Comparison of ENCODE assay signal across 8 cellular contexts in the genomic region with DNA sequence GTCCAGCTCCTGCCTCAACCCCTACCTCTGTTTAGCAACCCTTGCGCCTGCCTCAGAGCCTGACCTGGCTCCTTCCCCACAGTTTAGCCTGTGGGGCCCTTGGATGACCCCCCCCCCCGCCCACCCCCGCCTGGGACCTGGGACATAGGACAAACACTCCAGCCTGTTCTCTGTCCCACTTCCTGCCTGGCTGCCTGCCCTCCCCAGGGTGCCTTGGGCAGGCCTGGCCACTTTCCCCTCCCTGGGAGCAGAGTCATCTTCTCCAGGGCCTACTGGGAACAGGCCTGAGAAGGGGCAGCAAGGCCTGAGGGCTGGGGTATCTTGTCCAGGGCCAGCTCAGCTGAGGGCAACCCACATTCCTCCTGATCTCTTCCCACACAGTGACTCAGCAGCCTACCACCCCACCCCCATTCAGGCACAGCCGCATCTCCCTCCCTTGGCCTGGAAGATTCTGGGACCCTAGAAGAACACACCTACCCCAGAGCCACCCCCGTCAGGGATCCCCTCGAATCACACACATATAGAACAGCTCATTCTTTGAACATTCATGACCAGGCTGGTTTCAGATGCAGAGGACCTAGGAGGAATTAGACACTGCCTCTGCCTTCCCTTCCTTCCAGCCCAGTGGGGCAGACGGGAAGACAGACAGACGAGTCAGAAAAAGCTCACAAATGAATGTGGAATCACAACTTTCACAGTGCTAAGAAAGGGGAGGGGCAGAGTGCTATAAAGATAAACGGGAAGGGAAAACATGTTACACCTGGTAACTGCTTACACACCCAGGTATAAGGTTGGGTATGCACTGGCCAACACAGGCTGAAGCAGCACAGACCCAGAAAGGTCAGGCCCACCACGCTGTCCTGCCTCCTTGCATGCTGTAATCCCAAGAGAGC. TPM values are rescaled to one million over a fixed set of nuclear protein-coding genes. Genes with fewer than 3 reads are reported as not detected.
DNase-seq lines count a peak whose midpoint lies in the region; ATAC-seq, FAIRE-seq and TF ChIP-seq lines count a peak whose summit lies in the region.

No MANE protein-coding gene starts in this region.

- peak; percentile 53 for FAIRE-seq in keratinocyte (lab: Jason Lieb, UNC)

- H3K4me2 ChIP-seq in keratinocyte (ENCODE audit: control insufficient read depth, extremely low read depth, insufficient read depth, low read depth, low read length), result peak overlapping the region; percentile 79

- dilution Hi-C loops in keratinocyte (cut with MboI; ENCODE audit: extremely low pct_ligation_motif_present, low sequenced_read_pairs), result no loop called here

- H3K4me1 ChIP-seq in keratinocyte (ENCODE audit: control insufficient read depth, extremely low read depth, insufficient read depth, low read length) (peaks cover 61% of the 10 kb centered on the region), thyroid gland (peaks cover 43 to 62% of the 10 kb centered on the region in 2 donors)

- H3K27ac Mint-ChIP-seq in activated T-cell treated with anti-CD3 and anti-CD28 coated beads, Interleukin-2, amount 50 U/mL, for 72 hours, result peak overlapping the region; percentile 16

- peak overlapping the region; percentile 6 for H2AFZ ChIP-seq in keratinocyte (ENCODE audit: control insufficient read depth, low read length)

- TF ChIP-seq CTCF in astrocyte of the spinal cord (IDR thresholded peaks at IDR 0.05; ENCODE audit: low read depth, low read length) (no peak), keratinocyte (optimal IDR thresholded peaks at IDR 0.05 in 1 of 3, IDR thresholded peaks at IDR 0.05 in 1 of 3, conservative IDR thresholded peaks at IDR 0.05 in 1 of 3; ENCODE audit: extremely low read depth in 1 of 3, insufficient read depth in 2 of 3, low read length in 3 of 3) (no peak), thyroid gland (IDR thresholded peaks at IDR 0.05) (no peak)

- H3K36me3 ChIP-seq in keratinocyte (ENCODE audit: control insufficient read depth in 2 of 2, extremely low read depth in 1 of 2, insufficient read depth in 2 of 2, low read length in 2 of 2), result peaks cover 12 to 21% of the 10 kb centered on the region in 2 experiments
- H3K36me3 ChIP-seq in thyroid gland, result peaks cover 24 to 32% of the 10 kb centered on the region in 2 donors

- no peak for ATAC-seq in activated T-cell treated with anti-CD3 and anti-CD28 coated beads, Interleukin-2, amount 50 U/mL, for 72 hours (replicated peaks in 1 of 2)

- no peaks in the 10 kb centered on the region for H3K27me3 Mint-ChIP-seq in activated T-cell treated with anti-CD3 and anti-CD28 coated beads, Interleukin-2, amount 50 U/mL, for 72 hours (ENCODE audit: low read depth)

- DNase-seq in activated T-cell treated with anti-CD3 and anti-CD28 coated beads, Interleukin-2, amount 50 U/mL, for 72 hours, result no peak
- DNase-seq in activated T-cell treated with anti-CD3 and anti-CD28 coated beads, Interleukin-2, amount 50 U/mL, for 1 hour, result no peak
- peak; percentile 75 for DNase-seq in astrocyte of the spinal cord (ENCODE audit: low read depth, low spot score)
- DNase-seq in keratinocyte (ENCODE audit: low read depth, low spot score), result peak; percentile 87
- DNase-seq in thyroid gland, result peak; percentile 91
- DNase-seq in activated effector memory CD4-positive, alpha-beta T cell treated with anti-CD3 and anti-CD28 coated beads, Interleukin-2, amount 50 U/mL, for 16 hours, result no peak
- no peak for DNase-seq in activated T-cell treated with anti-CD3 and anti-CD28 coated beads, Interleukin-2, amount 50 U/mL, for 48 hours
- no peak for DNase-seq in NCI-H446 (lab: John Stamatoyannopoulos, UW)

- H3K4me3 ChIP-seq in astrocyte of the spinal cord (ENCODE audit: low read depth, low read length) (no peak overlapping the region), keratinocyte (ENCODE audit: control insufficient read depth in 2 of 3, extremely low read depth in 1 of 3, insufficient read depth in 2 of 3, low read depth in 1 of 3, low read length in 3 of 3) (peak overlapping the region in 1 of 3 experiments; percentile 46), thyroid gland (replicated peaks in 1 of 3) (no peak overlapping the region)

- no peaks in the 10 kb centered on the region for H3K9me3 Mint-ChIP-seq in activated T-cell treated with anti-CD3 and anti-CD28 coated beads, Interleukin-2, amount 50 U/mL, for 72 hours

- H3K4me1 Mint-ChIP-seq in activated T-cell treated with anti-CD3 and anti-CD28 coated beads, Interleukin-2, amount 50 U/mL, for 72 hours (ENCODE audit: low read depth), result peaks cover 48% of the 10 kb centered on the region

- intact Hi-C loops in thyroid gland (cut with DNase I), result no loop called here

- WGBS in thyroid gland, 2 donors, result 42% methylated on average over 8 to 10 of the region's 10 CpGs

- peaks cover 11 to 15% of the 10 kb centered on the region in 2 donors for H3K36me3 Mint-ChIP-seq in activated T-cell treated with anti-CD3 and anti-CD28 coated beads, Interleukin-2, amount 50 U/mL, for 72 hours (ENCODE audit: insufficient read depth in 2 of 2)

- no peaks in the 10 kb centered on the region for H4K20me1 ChIP-seq in keratinocyte (ENCODE audit: control insufficient read depth, extremely low read depth, insufficient read depth, low read length)

- H3K27me3 ChIP-seq in keratinocyte (ENCODE audit: control insufficient read depth, extremely low read depth, insufficient read depth, low read length), result no peaks in the 10 kb centered on the region
- no peaks in the 10 kb centered on the region for H3K27me3 ChIP-seq in thyroid gland

- in situ Hi-C loops in astrocyte of the spinal cord (cut with HindIII; ENCODE audit: low sequenced_read_pairs), result no loop called here

- H3K4me3 Mint-ChIP-seq in activated T-cell treated with anti-CD3 and anti-CD28 coated beads, Interleukin-2, amount 50 U/mL, for 72 hours, result no peak overlapping the region

- peaks cover 2% of the 10 kb centered on the region for H3K9me1 ChIP-seq in keratinocyte (ENCODE audit: control insufficient read depth, extremely low read depth, insufficient read depth, low read length)

- H3K9ac ChIP-seq in keratinocyte (ENCODE audit: control insufficient read depth, extremely low read depth, insufficient read depth, low read length), result peak overlapping the region; percentile 68

- H3K9me3 ChIP-seq in keratinocyte (ENCODE audit: control insufficient read depth, low read depth, low read length) (no peaks in the 10 kb centered on the region), thyroid gland (no peaks in the 10 kb centered on the region)

- H3K27ac ChIP-seq in keratinocyte (ENCODE audit: control insufficient read depth, insufficient read depth, low read length) (peak overlapping the region; percentile 91), thyroid gland (peak overlapping the region; percentile 73 to 91 (median 90))

- no peak for TF ChIP-seq POLR2A in thyroid gland (IDR thresholded peaks at IDR 0.05)

- peaks cover 22% of the 10 kb centered on the region for H3K79me2 ChIP-seq in keratinocyte (ENCODE audit: control insufficient read depth, insufficient read depth, low read length)

RNA-seq across cellular contexts. Expression of a gene that starts 6.0 kb away (rescaled TPM):
- 100 to 1,000 TPM; 106 to 114 TPM for total RNA-seq in activated T-cell treated with anti-CD3 and anti-CD28 coated beads, Interleukin-2, amount 50 U/mL, for 72 hours
- polyA plus RNA-seq in keratinocyte, result 21.6 to 29.6 TPM (median 29.4 TPM) in 3 replicates
- 17.7 TPM for polyA plus RNA-seq in keratinocyte (2011; ENCODE audit: low read depth)
- polyA plus RNA-seq in keratinocyte (2011; cell fraction: cytosol; rRNA removed), result 10.3 and 15.2 TPM in 2 replicates
- 91.1 and 111 TPM in 2 replicates for polyA plus RNA-seq in keratinocyte (2011; cell fraction: nucleus; rRNA removed)
- polyA plus RNA-seq in keratinocyte (2012; ENCODE audit: low replicate concordance), result 14.5 and 36.2 TPM in 2 replicates
- polyA minus RNA-seq in keratinocyte, result 17.5 to 52.8 TPM (median 35.1 TPM) in 3 replicates
- 41.4 TPM for polyA minus RNA-seq in keratinocyte (2011; cell fraction: cytosol; rRNA and poly(A)+ RNA removed)
- 25.7 and 33.4 TPM in 2 replicates for polyA minus RNA-seq in keratinocyte (2011; cell fraction: nucleus; rRNA and poly(A)+ RNA removed)
- total RNA-seq in thyroid gland, result 10 to 100 TPM; 17.9 to 26.4 (median 24.3) TPM

RNA-seq across cellular contexts. Expression of a gene that starts 7.5 kb away (rescaled TPM):
- total RNA-seq in activated T-cell treated with anti-CD3 and anti-CD28 coated beads, Interleukin-2, amount 50 U/mL, for 72 hours, result 1 to 10 TPM; 7.6 to 7.9 TPM
- polyA plus RNA-seq in keratinocyte, result 0.51 to 0.68 TPM (median 0.62 TPM) in 3 replicates
- polyA plus RNA-seq in keratinocyte (2011; ENCODE audit: low read depth), result 0.56 TPM
- 0.27 and 0.41 TPM in 2 replicates for polyA plus RNA-seq in keratinocyte (2011; cell fraction: cytosol; rRNA removed)
- 2.4 and 3.5 TPM in 2 replicates for polyA plus RNA-seq in keratinocyte (2011; cell fraction: nucleus; rRNA removed)
- polyA plus RNA-seq in keratinocyte (2012; ENCODE audit: low replicate concordance), result 0.42 and 0.62 TPM in 2 replicates
- 0.43 to 0.99 TPM (median 0.51 TPM) in 3 replicates for polyA minus RNA-seq in keratinocyte
- not detected for polyA minus RNA-seq in keratinocyte (2011; cell fraction: cytosol; rRNA and poly(A)+ RNA removed)
- 0.78 and 2.1 TPM in 2 replicates for polyA minus RNA-seq in keratinocyte (2011; cell fraction: nucleus; rRNA and poly(A)+ RNA removed)
- 1 to 10 TPM in 2 of 4 donors, under 1 TPM in 2; 0.56 to 3.0 (median 1.1) TPM for total RNA-seq in thyroid gland

RNA-seq across cellular contexts. Expression of a gene that starts 14.3 kb away (rescaled TPM):
- 10 to 100 TPM; 29.8 to 31.0 TPM for total RNA-seq in activated T-cell treated with anti-CD3 and anti-CD28 coated beads, Interleukin-2, amount 50 U/mL, for 72 hours
- 44.9 to 47.6 TPM (median 46.3 TPM) in 3 replicates for polyA plus RNA-seq in keratinocyte
- polyA plus RNA-seq in keratinocyte (2011; ENCODE audit: low read depth), result 28.4 TPM
- polyA plus RNA-seq in keratinocyte (2011; cell fraction: cytosol; rRNA removed), result 32.4 and 50.2 TPM in 2 replicates
- 41.7 and 44.5 TPM in 2 replicates for polyA plus RNA-seq in keratinocyte (2011; cell fraction: nucleus; rRNA removed)
- polyA plus RNA-seq in keratinocyte (2012; ENCODE audit: low replicate concordance), result 39.1 and 45.1 TPM in 2 replicates
- 29.7 to 39.9 TPM (median 32.6 TPM) in 3 replicates for polyA minus RNA-seq in keratinocyte
- 27.6 TPM for polyA minus RNA-seq in keratinocyte (2011; cell fraction: cytosol; rRNA and poly(A)+ RNA removed)
- polyA minus RNA-seq in keratinocyte (2011; cell fraction: nucleus; rRNA and poly(A)+ RNA removed), result 12.6 and 15.7 TPM in 2 replicates
- 10 to 100 TPM; 53.2 to 69.0 (median 58.3) TPM for total RNA-seq in thyroid gland

RNA-seq across cellular contexts. Expression of a gene that starts 38.1 kb away (rescaled TPM):
- total RNA-seq in activated T-cell treated with anti-CD3 and anti-CD28 coated beads, Interleukin-2, amount 50 U/mL, for 72 hours, result 10 to 100 TPM; 30.4 to 46.9 TPM
- polyA plus RNA-seq in keratinocyte, result 0.80 to 4.3 TPM (median 1.3 TPM) in 3 replicates
- polyA plus RNA-seq in keratinocyte (2011; ENCODE audit: low read depth), result 0.94 TPM
- 0.68 and 1.3 TPM in 2 replicates for polyA plus RNA-seq in keratinocyte (2011; cell fraction: cytosol; rRNA removed)
- polyA plus RNA-seq in keratinocyte (2011; cell fraction: nucleus; rRNA removed), result 7.1 and 9.7 TPM in 2 replicates
- polyA plus RNA-seq in keratinocyte (2012; ENCODE audit: low replicate concordance), result 0.60 and 4.4 TPM in 2 replicates
- 1.4 to 4.9 TPM (median 2.5 TPM) in 3 replicates for polyA minus RNA-seq in keratinocyte
- polyA minus RNA-seq in keratinocyte (2011; cell fraction: cytosol; rRNA and poly(A)+ RNA removed), result 7.7 TPM
- 2.5 and 2.6 TPM in 2 replicates for polyA minus RNA-seq in keratinocyte (2011; cell fraction: nucleus; rRNA and poly(A)+ RNA removed)
- total RNA-seq in thyroid gland, result 10 to 100 TPM in 2 of 4 donors, 1 to 10 TPM in 2; 8.2 to 11.7 (median 9.5) TPM

RNA-seq across cellular contexts. Expression of a gene that starts 42.3 kb away (rescaled TPM):
- 1 to 10 TPM; 3.0 to 3.1 TPM for total RNA-seq in activated T-cell treated with anti-CD3 and anti-CD28 coated beads, Interleukin-2, amount 50 U/mL, for 72 hours
- 21.0 to 38.7 TPM (median 23.4 TPM) in 3 replicates for polyA plus RNA-seq in keratinocyte
- polyA plus RNA-seq in keratinocyte (2011; ENCODE audit: low read depth), result 7.2 TPM
- 10.4 and 26.3 TPM in 2 replicates for polyA plus RNA-seq in keratinocyte (2011; cell fraction: cytosol; rRNA removed)
- 37.7 and 52.4 TPM in 2 replicates for polyA plus RNA-seq in keratinocyte (2011; cell fraction: nucleus; rRNA removed)
- polyA plus RNA-seq in keratinocyte (2012; ENCODE audit: low replicate concordance), result 21.4 and 27.8 TPM in 2 replicates
- polyA minus RNA-seq in keratinocyte, result 17.3 to 29.4 TPM (median 24.9 TPM) in 3 replicates
- polyA minus RNA-seq in keratinocyte (2011; cell fraction: cytosol; rRNA and poly(A)+ RNA removed), result 42.6 TPM
- 24.1 and 26.5 TPM in 2 replicates for polyA minus RNA-seq in keratinocyte (2011; cell fraction: nucleus; rRNA and poly(A)+ RNA removed)
- 10 to 100 TPM; 26.0 to 37.8 (median 30.0) TPM for total RNA-seq in thyroid gland

Comparison
In these comparisons a context has a peak if more than half of its experiments do, and no peak if none do; other contexts are left out.
1. DNase-seq: peak in astrocyte of the spinal cord (single experiment), keratinocyte (single experiment) and thyroid gland (2 of 2); none in activated T-cell treated with anti-CD3 and anti-CD28 coated beads, Interleukin-2, amount 50 U/mL, for 72 hours (0 of 2), activated T-cell treated with anti-CD3 and anti-CD28 coated beads, Interleukin-2, amount 50 U/mL, for 1 hour (single experiment), activated effector memory CD4-positive, alpha-beta T cell treated with anti-CD3 and anti-CD28 coated beads, Interleukin-2, amount 50 U/mL, for 16 hours (single experiment), activated T-cell treated with anti-CD3 and anti-CD28 coated beads, Interleukin-2, amount 50 U/mL, for 48 hours (0 of 2) and NCI-H446 (0 of 2).